Comparison of ENCODE assay signal across 8 cellular contexts in the genomic region with DNA sequence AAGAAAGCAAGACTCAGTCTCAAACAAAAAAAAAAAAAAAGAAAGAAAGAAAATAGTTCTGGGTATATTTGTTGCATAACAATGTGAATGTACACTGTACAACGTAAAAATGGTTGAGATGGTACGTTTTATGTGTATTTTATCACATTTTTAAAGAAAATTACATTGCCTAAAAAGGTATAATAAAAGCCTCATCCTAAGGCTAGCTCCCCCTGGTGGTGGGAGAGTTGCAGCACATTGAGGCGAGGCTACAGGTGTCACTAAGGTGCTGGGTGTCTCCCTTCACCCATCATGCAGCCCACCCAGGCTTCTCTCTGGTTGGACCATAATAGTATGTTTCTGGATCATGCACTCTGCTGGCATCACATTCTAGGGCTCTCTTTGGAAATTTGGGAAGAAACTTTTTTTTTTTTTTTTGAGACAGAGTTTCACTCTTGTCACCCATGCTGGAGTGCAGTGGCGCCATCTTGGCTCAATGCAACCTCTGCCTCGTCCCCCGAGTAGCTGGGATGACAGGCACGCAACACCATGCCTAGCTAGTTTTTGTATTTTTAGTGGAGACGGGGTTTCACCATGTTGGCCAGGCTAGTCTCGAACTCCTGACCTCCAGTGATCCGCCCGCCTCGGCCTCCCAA. TPM values are rescaled to one million over a fixed set of nuclear protein-coding genes. Genes with fewer than 3 reads are reported as not detected.
DNase-seq lines count a peak whose midpoint lies in the region; ATAC-seq lines count a peak whose summit lies in the region.

No MANE protein-coding gene starts in this region.

- ATAC-seq in naive B cell (ENCODE audit: low read depth in 2 of 2), result peak; percentile 85 to 94

- DNase-seq in NCI-H2029 (lab: John Stamatoyannopoulos, UW) (peak; percentile 24), NCI-H2029 treated with DMSO at 0.1 percent for 48 hours (lab: John Stamatoyannopoulos, UW) (no peak), NCI-H1105 treated with DMSO at 0.1 percent for 48 hours (lab: John Stamatoyannopoulos, UW) (peak; percentile 77), naive B cell (peak; percentile 68), NCI-H2107 (lab: John Stamatoyannopoulos, UW) (no peak)
- DNase-seq in activated CD4-positive, alpha-beta T cell treated with anti-CD3 and anti-CD28 coated beads, Interleukin-2, amount 50 U/mL, for 4 hours, result peak; percentile 79 to 81
- peak; percentile 76 for DNase-seq in effector CD8-positive, alpha-beta T cell (lab: John Stamatoyannopoulos, UW)
- peak; percentile 60 to 84 (median 76) for DNase-seq in stimulated activated naive CD4-positive, alpha-beta T cell (lab: John Stamatoyannopoulos, UW)

- H3K36me3 Mint-ChIP-seq in naive B cell, result no peaks in the 10 kb centered on the region

- H3K27ac Mint-ChIP-seq in naive B cell, result peak overlapping the region; percentile 26 to 83 (median 49)

- peaks cover 10 to 18% (median 11%) of the 10 kb centered on the region in 3 donors for H3K4me1 Mint-ChIP-seq in naive B cell

- no peaks in the 10 kb centered on the region for H3K9me3 Mint-ChIP-seq in naive B cell

- H3K4me3 Mint-ChIP-seq in naive B cell, result no peak overlapping the region

- no peaks in the 10 kb centered on the region for H3K27me3 Mint-ChIP-seq in naive B cell

RNA-seq across cellular contexts. Expression of gene RAB11A, which starts 12.4 kb away (rescaled TPM):
- polyA plus RNA-seq in naive B cell (ENCODE audit: low read depth in 6 of 6), result 100 to 1,000 TPM; 204 to 294 (median 234) TPM

Comparison
In these comparisons a context has a peak if more than half of its experiments do, and no peak if none do; other contexts are left out.
1. DNase-seq: peak in NCI-H2029 (single experiment), NCI-H1105 treated with DMSO at 0.1 percent for 48 hours (single experiment), activated CD4-positive, alpha-beta T cell treated with anti-CD3 and anti-CD28 coated beads, Interleukin-2, amount 50 U/mL, for 4 hours (2 of 2), effector CD8-positive, alpha-beta T cell (single experiment), naive B cell (single experiment) and stimulated activated naive CD4-positive, alpha-beta T cell (6 of 6); none in NCI-H2029 treated with DMSO at 0.1 percent for 48 hours (single experiment) and NCI-H2107 (single experiment).